In the genomic region with DNA sequence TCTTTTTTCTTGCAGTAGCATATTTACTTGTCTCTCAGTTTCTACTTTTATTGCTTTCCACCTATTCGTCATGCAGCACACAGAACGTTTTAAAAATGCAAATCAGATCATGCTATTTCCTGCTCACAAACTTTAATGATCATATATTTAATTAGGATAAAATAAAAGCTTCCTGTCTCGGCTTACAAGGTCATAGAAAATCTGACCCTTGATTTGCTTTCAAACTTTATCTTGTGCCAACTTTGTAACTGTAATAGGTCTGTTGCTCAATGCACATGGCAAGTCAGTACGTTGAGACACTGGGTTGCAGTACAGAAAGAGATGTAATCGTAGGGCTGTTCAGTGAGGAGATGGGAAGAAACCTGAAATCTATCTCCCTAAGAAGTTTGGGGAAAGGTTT, we compare ENCODE assay signal across 1 cellular context.
TF ChIP-seq lines count a peak whose summit lies in the region.

No MANE protein-coding gene starts in this region.

TF ChIP-seq in endothelial cell of umbilical vein, 7 proteins besides CTCF, POLR2A, EP300 and RAD21:
- TF ChIP-seq, protein P1, sequence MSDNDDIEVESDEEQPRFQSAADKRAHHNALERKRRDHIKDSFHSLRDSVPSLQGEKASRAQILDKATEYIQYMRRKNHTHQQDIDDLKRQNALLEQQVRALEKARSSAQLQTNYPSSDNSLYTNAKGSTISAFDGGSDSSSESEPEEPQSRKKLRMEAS (IDR thresholded peaks at IDR 0.05; ENCODE audit: insufficient read depth, insufficient read length) = no peak
- TF ChIP-seq MYC (IDR thresholded peaks at IDR 0.05; ENCODE audit: low read depth, low read length) (no peak), FOS (IDR thresholded peaks at IDR 0.05; ENCODE audit: borderline replicate concordance, insufficient read depth, low read length) (no peak), POLR2AphosphoS5 (IDR thresholded peaks at IDR 0.05; ENCODE audit: insufficient read depth, low read depth, low read length) (no peak), GATA2 (IDR thresholded peaks at IDR 0.05; ENCODE audit: insufficient read depth, insufficient read length, low read depth, low read length) (no peak), EZH2 (IDR thresholded peaks at IDR 0.05; ENCODE audit: borderline replicate concordance, low read depth, low read length, severe bottlenecking) (no peak), JUN (IDR thresholded peaks at IDR 0.05; ENCODE audit: borderline replicate concordance, insufficient read depth, insufficient read length, low read depth) (no peak)
